1 cellular context compared by ENCODE assay signal in the genomic region with DNA sequence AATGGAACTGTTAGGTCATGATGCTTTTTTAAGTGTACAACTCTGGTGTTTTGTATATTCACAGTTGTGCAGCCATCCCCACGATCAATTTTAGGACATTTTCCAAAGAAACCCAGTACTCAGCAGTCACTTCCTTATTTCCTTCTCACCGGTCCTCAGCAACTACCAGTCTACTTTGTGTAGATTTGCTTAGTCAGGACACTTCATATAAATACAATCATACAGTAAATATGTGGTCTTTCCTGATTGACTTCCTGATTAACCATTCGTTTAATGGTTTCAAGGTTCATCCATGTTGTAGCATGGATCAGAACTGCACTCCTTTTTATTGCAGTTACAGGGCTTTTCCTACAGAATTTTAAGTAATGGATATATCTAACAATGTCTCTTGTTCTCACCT.
TF ChIP-seq lines count a peak whose summit lies in the region.

No MANE protein-coding gene starts in this region.

TF ChIP-seq in K562, 482 proteins besides CTCF, POLR2A, EP300 and RAD21 (continues in another document):
- no peak for TF ChIP-seq FOXK1 (CRISPR knock-in tag; IDR thresholded peaks at IDR 0.05; ENCODE audit: borderline replicate concordance)
- no peak for TF ChIP-seq TCF15 (CRISPR knock-in tag; IDR thresholded peaks at IDR 0.05)
- no peak for TF ChIP-seq PTTG1 (tag; IDR thresholded peaks at IDR 0.05; ENCODE audit: low read depth)
- no peak for TF ChIP-seq TEAD1 (CRISPR knock-in tag; IDR thresholded peaks at IDR 0.05)
- TF ChIP-seq ETS1 (conservative IDR thresholded peaks at IDR 0.05; ENCODE audit: control insufficient read depth, low read depth, low read length): no peak
- TF ChIP-seq ZNF41 (CRISPR knock-in tag; conservative IDR thresholded peaks at IDR 0.05): 0 out of 2 replicates have a peak, but pooled peaks have one; percentile 17
- no peak for TF ChIP-seq KAT8 (IDR thresholded peaks at IDR 0.05; ENCODE audit: low read depth)
- TF ChIP-seq ZNF143 (CRISPR knock-in tag; IDR thresholded peaks at IDR 0.05): no peak
- no peak for TF ChIP-seq ZZZ3 (IDR thresholded peaks at IDR 0.05)
- no peak for TF ChIP-seq HDAC8 (tag; IDR thresholded peaks at IDR 0.05)
- TF ChIP-seq NR4A1 (CRISPR knock-in tag; IDR thresholded peaks at IDR 0.05): no peak
- no peak for TF ChIP-seq NR4A1 (tag; IDR thresholded peaks at IDR 0.05)
- no peak for TF ChIP-seq SP1 (CRISPR knock-in tag; IDR thresholded peaks at IDR 0.05)
- no peak for TF ChIP-seq JUND (IDR thresholded peaks at IDR 0.05; ENCODE audit: borderline replicate concordance, low read depth, low read length)
- no peak for TF ChIP-seq JUND (tag; IDR thresholded peaks at IDR 0.05; ENCODE audit: borderline replicate concordance, low read depth, low read length)
- TF ChIP-seq, protein P1, sequence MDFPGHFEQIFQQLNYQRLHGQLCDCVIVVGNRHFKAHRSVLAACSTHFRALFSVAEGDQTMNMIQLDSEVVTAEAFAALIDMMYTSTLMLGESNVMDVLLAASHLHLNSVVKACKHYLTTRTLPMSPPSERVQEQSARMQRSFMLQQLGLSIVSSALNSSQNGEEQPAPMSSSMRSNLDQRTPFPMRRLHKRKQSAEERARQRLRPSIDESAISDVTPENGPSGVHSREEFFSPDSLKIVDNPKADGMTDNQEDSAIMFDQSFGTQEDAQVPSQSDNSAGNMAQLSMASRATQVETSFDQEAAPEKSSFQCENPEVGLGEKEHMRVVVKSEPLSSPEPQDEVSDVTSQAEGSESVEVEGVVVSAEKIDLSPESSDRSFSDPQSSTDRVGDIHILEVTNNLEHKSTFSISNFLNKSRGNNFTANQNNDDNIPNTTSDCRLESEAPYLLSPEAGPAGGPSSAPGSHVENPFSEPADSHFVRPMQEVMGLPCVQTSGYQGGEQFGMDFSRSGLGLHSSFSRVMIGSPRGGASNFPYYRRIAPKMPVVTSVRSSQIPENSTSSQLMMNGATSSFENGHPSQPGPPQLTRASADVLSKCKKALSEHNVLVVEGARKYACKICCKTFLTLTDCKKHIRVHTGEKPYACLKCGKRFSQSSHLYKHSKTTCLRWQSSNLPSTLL (IDR thresholded peaks at IDR 0.05): no peak
- TF ChIP-seq NFE2 (IDR thresholded peaks at IDR 0.05; ENCODE audit: low read depth): peak; percentile 74
- no peak for TF ChIP-seq ZNF57 (CRISPR knock-in tag; IDR thresholded peaks at IDR 0.05)
- TF ChIP-seq ZHX1 (conservative IDR thresholded peaks at IDR 0.05; ENCODE audit: low read length): no peak
- TF ChIP-seq BCL6 (CRISPR knock-in tag; IDR thresholded peaks at IDR 0.05): no peak
- TF ChIP-seq IFI16 (CRISPR knock-in tag; IDR thresholded peaks at IDR 0.05): no peak
- no peak for TF ChIP-seq ZBTB12 (CRISPR knock-in tag; IDR thresholded peaks at IDR 0.05)
- no peak for TF ChIP-seq RERE (CRISPR knock-in tag; IDR thresholded peaks at IDR 0.05; ENCODE audit: borderline replicate concordance)
- no peak for TF ChIP-seq SNIP1 (IDR thresholded peaks at IDR 0.05; ENCODE audit: low read depth)
- TF ChIP-seq ZC3H4 (CRISPR knock-in tag; IDR thresholded peaks at IDR 0.05; ENCODE audit: borderline replicate concordance): no peak
- TF ChIP-seq, protein P2, sequence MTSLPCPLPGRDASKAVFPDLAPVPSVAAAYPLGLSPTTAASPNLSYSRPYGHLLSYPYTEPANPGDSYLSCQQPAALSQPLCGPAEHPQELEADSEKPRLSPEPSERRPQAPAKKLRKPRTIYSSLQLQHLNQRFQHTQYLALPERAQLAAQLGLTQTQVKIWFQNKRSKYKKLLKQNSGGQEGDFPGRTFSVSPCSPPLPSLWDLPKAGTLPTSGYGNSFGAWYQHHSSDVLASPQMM (CRISPR knock-in tag; IDR thresholded peaks at IDR 0.05): no peak
- TF ChIP-seq MAFF (IDR thresholded peaks at IDR 0.05; ENCODE audit: low read length): peak; percentile 67; the same call in 1 of the 2 replicates
- no peak for TF ChIP-seq STAT6 (CRISPR knock-in tag; IDR thresholded peaks at IDR 0.05)
- TF ChIP-seq SPI1 (IDR thresholded peaks at IDR 0.05; ENCODE audit: borderline replicate concordance, low read depth, low read length): peak; percentile 93
- TF ChIP-seq ZNF436 (CRISPR knock-in tag; IDR thresholded peaks at IDR 0.05): no peak
- TF ChIP-seq TEAD2 (tag; IDR thresholded peaks at IDR 0.05): no peak
- TF ChIP-seq MAFK (IDR thresholded peaks at IDR 0.05; ENCODE audit: low read length): peak; percentile 60; the same call in 1 of the 2 replicates
- TF ChIP-seq PTRF (tag; IDR thresholded peaks at IDR 0.05): no peak
- TF ChIP-seq, protein P3, sequence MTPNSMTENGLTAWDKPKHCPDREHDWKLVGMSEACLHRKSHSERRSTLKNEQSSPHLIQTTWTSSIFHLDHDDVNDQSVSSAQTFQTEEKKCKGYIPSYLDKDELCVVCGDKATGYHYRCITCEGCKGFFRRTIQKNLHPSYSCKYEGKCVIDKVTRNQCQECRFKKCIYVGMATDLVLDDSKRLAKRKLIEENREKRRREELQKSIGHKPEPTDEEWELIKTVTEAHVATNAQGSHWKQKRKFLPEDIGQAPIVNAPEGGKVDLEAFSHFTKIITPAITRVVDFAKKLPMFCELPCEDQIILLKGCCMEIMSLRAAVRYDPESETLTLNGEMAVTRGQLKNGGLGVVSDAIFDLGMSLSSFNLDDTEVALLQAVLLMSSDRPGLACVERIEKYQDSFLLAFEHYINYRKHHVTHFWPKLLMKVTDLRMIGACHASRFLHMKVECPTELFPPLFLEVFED (CRISPR knock-in tag; conservative IDR thresholded peaks at IDR 0.05): no peak
- peak; percentile 76 for TF ChIP-seq ZNF316 (IDR thresholded peaks at IDR 0.05)
- no peak for TF ChIP-seq ZNF175 (CRISPR knock-in tag; IDR thresholded peaks at IDR 0.05; ENCODE audit: low read depth)
- no peak for TF ChIP-seq SOX6 (IDR thresholded peaks at IDR 0.05)
- no peak for TF ChIP-seq CEBPG (CRISPR knock-in tag; IDR thresholded peaks at IDR 0.05)
- no peak for TF ChIP-seq CEBPG (tag; conservative IDR thresholded peaks at IDR 0.05 in 1 of 2, IDR thresholded peaks at IDR 0.05 in 1 of 2)
- TF ChIP-seq FOSL1 (tag; conservative IDR thresholded peaks at IDR 0.05): 0 out of 2 replicates have a peak, but pooled peaks have one; percentile 17
- no peak for TF ChIP-seq CSDE1 (IDR thresholded peaks at IDR 0.05)
- TF ChIP-seq ZFP36 (IDR thresholded peaks at IDR 0.05; ENCODE audit: low read depth, low read length, partially characterized antibody): no peak
- TF ChIP-seq PCBP2 (IDR thresholded peaks at IDR 0.05; ENCODE audit: low read depth, low read length, poor library complexity, severe bottlenecking): no peak
- no peak for TF ChIP-seq KLF1 (tag; IDR thresholded peaks at IDR 0.05)
- no peak for TF ChIP-seq ZNF780A (CRISPR knock-in tag; IDR thresholded peaks at IDR 0.05)
- no peak for TF ChIP-seq ZNF224 (CRISPR knock-in tag; IDR thresholded peaks at IDR 0.05)
- TF ChIP-seq ATF7 (IDR thresholded peaks at IDR 0.05): no peak
- peak; percentile 65 for TF ChIP-seq MAFG (tag; conservative IDR thresholded peaks at IDR 0.05)
- TF ChIP-seq ZNF830 (CRISPR knock-in tag; IDR thresholded peaks at IDR 0.05): no peak
- no peak for TF ChIP-seq GATAD2B (IDR thresholded peaks at IDR 0.05; ENCODE audit: borderline replicate concordance)
- no peak for TF ChIP-seq CBX8 (IDR thresholded peaks at IDR 0.05; ENCODE audit: borderline replicate concordance, extremely low read depth, low read depth, low read length, poor library complexity, severe bottlenecking)
- no peak for TF ChIP-seq KLF16 (IDR thresholded peaks at IDR 0.05)
- TF ChIP-seq PHB (CRISPR knock-in tag; IDR thresholded peaks at IDR 0.05): no peak
- no peak for TF ChIP-seq KHSRP (IDR thresholded peaks at IDR 0.05)
- no peak for TF ChIP-seq ZNF3 (CRISPR knock-in tag; IDR thresholded peaks at IDR 0.05)
